In the genomic region with DNA sequence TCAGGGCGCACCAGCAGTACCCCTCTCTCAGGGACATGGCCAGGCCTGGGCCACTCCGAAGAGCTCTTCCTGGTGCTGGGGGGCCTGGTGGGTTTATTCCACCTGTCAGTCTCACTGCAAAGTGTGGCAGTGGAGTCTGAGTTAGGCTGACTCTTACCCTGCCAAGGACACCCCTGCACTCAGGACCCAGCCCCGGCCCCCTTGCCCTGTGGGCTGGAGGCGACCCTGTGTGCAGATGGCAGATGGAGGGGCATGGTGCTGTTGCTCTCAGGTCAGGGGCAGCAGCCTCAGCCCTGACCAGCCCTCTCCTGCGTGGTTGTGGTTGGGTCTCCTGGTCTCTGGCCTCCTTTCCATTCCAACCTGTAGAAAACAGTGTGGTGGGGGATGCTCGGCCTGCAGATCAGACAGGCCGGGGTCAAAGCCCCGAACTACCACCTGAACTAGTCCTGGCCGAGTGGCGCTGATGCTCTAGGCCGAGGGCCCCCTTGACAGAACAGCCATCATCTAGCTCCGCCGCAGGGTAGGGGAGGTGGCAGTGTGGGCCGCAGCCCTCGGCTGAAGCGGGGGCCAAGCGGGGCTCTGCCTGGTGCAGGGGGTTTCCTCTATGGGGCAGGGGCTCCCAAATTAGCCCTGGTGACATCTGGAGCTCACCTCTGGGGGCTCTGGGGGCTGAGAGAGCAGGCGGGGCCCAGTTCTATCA, we compare ENCODE assay signal across 1 cellular context. TPM values are rescaled to one million over a fixed set of nuclear protein-coding genes. Genes with fewer than 3 reads are reported as not detected.
"Had no signal": no experiment of that assay in that cellular context is flagged by ENCODE, and none has a peak within 500 bp of the region (broad histone marks: within the 10 kb centered on the region; RNA-seq: fewer than 3 reads in every experiment).

No MANE protein-coding gene starts in this region.

RNA-seq across cellular contexts. Expression of a gene that starts 10.0 kb away (rescaled TPM):
- total RNA-seq: GM23248 had no signal
